Comparison of ENCODE assay signal across 16 cellular contexts in the genomic region with DNA sequence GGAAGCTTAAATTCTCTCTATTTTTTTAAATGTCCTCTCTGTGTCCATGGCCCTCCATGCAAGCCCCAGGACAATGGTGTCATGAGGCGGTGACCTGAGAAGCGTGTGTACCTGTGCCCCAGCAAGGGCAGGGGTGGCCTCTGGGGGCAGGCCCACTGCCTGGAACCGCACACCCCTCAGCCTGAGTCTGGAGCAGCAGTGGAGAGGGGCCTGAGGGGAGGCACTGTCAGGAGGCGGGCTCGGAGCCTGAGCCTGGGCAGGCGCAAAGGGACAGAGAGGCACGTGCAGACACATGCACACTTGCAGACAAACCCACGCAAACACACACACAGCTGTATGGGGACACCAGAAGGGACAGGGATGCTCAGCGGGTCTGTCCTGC.
"Had no signal": no experiment of that assay in that cellular context is flagged by ENCODE, and none has a peak within 500 bp of the region (broad histone marks: within the 10 kb centered on the region; RNA-seq: fewer than 3 reads in every experiment).

No MANE protein-coding gene starts in this region.

- H3K27ac ChIP-seq: cardiac muscle cell, epithelial cell of prostate, left lung, tibial artery, uterus had no signal

- ATAC-seq: activated T-cell treated with anti-CD3 and anti-CD28 coated beads, Interleukin-2, amount 50 U/mL, for 72 hours; left lung; T-cell had no signal

- H3K27me3 ChIP-seq: uterus had no signal

- H3K4me1 ChIP-seq: left lung, tibial artery, uterus had no signal

- H3K9me3 ChIP-seq: left lung, tibial artery, uterus had no signal

- H3K4me3 ChIP-seq: cardiac muscle cell, left lung, tibial artery, uterus had no signal

- DNase-seq: activated B cell treated with CpG ODN at 0.5 μM for 24 hours; activated CD4-positive, alpha-beta T cell treated with anti-CD3 and anti-CD28 coated beads, Interleukin-2, amount 10 ng/mL, durations not matched to agents 7 days and 5 days; activated effector memory CD4-positive, alpha-beta T cell treated with anti-CD3 and anti-CD28 coated beads, Interleukin-2, amount 50 U/mL, for 16 hours; activated T-cell treated with anti-CD3 and anti-CD28 coated beads, Interleukin-2, amount 50 U/mL, for 72 hours; foreskin fibroblast; hippocampal formation; stimulated activated CD4-positive, alpha-beta T cell treated with anti-CD3 and anti-CD28 coated beads, Interleukin-1b, Interleukin-23, amount 100 ng/mL, for 48 hours; stimulated activated CD8-positive, alpha-beta memory T cell treated with anti-CD3 and anti-CD28 coated beads, Interleukin-4, amount 100 ng/mL, for 48 hours; stimulated activated naive CD4-positive, alpha-beta T cell treated with Interleukin-2 at 50 U/mL for 16 hours; T-cell; tibial artery; uterus had no signal

- H3K36me3 ChIP-seq: cardiac muscle cell, left lung, uterus had no signal

- FAIRE-seq: keratinocyte had no signal
